Comparison of ENCODE assay signal across 8 cellular contexts in genomic region chr19:19531951-19532805, GRCh38. TPM values are rescaled to one million over a fixed set of nuclear protein-coding genes. Genes with fewer than 3 reads are reported as not detected.
A peak's percentile ranks its signal among the peaks of the same experiment; 100 is the strongest.
DNase-seq lines count a peak whose midpoint lies in the region; ATAC-seq, FAIRE-seq and TF ChIP-seq lines count a peak whose summit lies in the region.

No MANE protein-coding gene starts in this region.

- TF ChIP-seq CTCF in WTC11 (IDR thresholded peaks at IDR 0.05) (peak; percentile 92), breast epithelium (IDR thresholded peaks at IDR 0.05) (peak; percentile 79 to 95 (median 89)), keratinocyte (optimal IDR thresholded peaks at IDR 0.05 in 1 of 3, IDR thresholded peaks at IDR 0.05 in 1 of 3, conservative IDR thresholded peaks at IDR 0.05 in 1 of 3; ENCODE audit: extremely low read depth in 1 of 3, insufficient read depth in 2 of 3, low read length in 3 of 3) (peak; percentile 88 to 100 (median 92))

- no peaks in the 10 kb centered on the region for H3K79me2 ChIP-seq in keratinocyte (ENCODE audit: control insufficient read depth, insufficient read depth, low read length)

- H3K4me3 Mint-ChIP-seq in WTC11: no peak overlapping the region

- H3K4me2 ChIP-seq in keratinocyte (ENCODE audit: control insufficient read depth, extremely low read depth, insufficient read depth, low read depth, low read length): no peak overlapping the region

- H3K27me3 ChIP-seq in breast epithelium (no peaks in the 10 kb centered on the region), keratinocyte (ENCODE audit: control insufficient read depth, extremely low read depth, insufficient read depth, low read length) (peaks cover 1% of the 10 kb centered on the region)

- H3K4me1 ChIP-seq in breast epithelium: no peaks in the 10 kb centered on the region
- peaks cover 2% of the 10 kb centered on the region for H3K4me1 ChIP-seq in keratinocyte (ENCODE audit: control insufficient read depth, extremely low read depth, insufficient read depth, low read length)

- peaks cover 3% of the 10 kb centered on the region; the same call in 1 of the 2 replicates for H3K36me3 Mint-ChIP-seq in WTC11

- dilution Hi-C loops in keratinocyte (cut with MboI; ENCODE audit: extremely low pct_ligation_motif_present, low sequenced_read_pairs): no loop called here

- DNase-seq in NCI-H2081 (lab: John Stamatoyannopoulos, UW): peak; percentile 59 to 60
- DNase-seq in NCI-H2081 treated with DMSO at 0.1 percent for 48 hours (lab: John Stamatoyannopoulos, UW): no peak
- DNase-seq in NCI-H146 treated with DMSO at 0.1 percent for 48 hours (lab: John Stamatoyannopoulos, UW; ENCODE audit: unreplicated experiment): peak; percentile 34
- peak; percentile 92 for DNase-seq in WTC11 (ENCODE audit: low spot score)
- peak; percentile 62 to 84 for DNase-seq in breast epithelium (ENCODE audit: low spot score in 2 of 2)
- no peak for DNase-seq in keratinocyte (ENCODE audit: low read depth, low spot score)
- DNase-seq in stimulated activated CD4-positive, alpha-beta T cell treated with anti-CD3 and anti-CD28 coated beads, Interleukin-1b, Interleukin-23, amount 100 ng/mL, for 1 hour (ENCODE audit: low read depth in 2 of 2): peak; percentile 70 to 85

- H3K36me3 ChIP-seq in breast epithelium (peaks cover 4% of the 10 kb centered on the region), keratinocyte (ENCODE audit: control insufficient read depth in 2 of 2, extremely low read depth in 1 of 2, insufficient read depth in 2 of 2, low read length in 2 of 2) (peaks cover 0 to 12% of the 10 kb centered on the region in 2 experiments)

- peaks cover 21% of the 10 kb centered on the region for H3K4me1 Mint-ChIP-seq in WTC11

- H3K27ac Mint-ChIP-seq in WTC11: no peak overlapping the region

- H2AFZ ChIP-seq in keratinocyte (ENCODE audit: control insufficient read depth, low read length): no peak overlapping the region

- peak; percentile 57 for ATAC-seq in WTC11
- ATAC-seq in GM18517 (IDR thresholded peaks at IDR 0.05; ENCODE audit: unreplicated experiment): no peak

- H3K4me3 ChIP-seq in breast epithelium: no peak overlapping the region
- H3K4me3 ChIP-seq in keratinocyte (ENCODE audit: control insufficient read depth in 2 of 3, extremely low read depth in 1 of 3, insufficient read depth in 2 of 3, low read depth in 1 of 3, low read length in 3 of 3): no peak overlapping the region

- intact Hi-C loops in breast epithelium (cut with DNase I; ENCODE audit: low total_unique reads): loop anchor here (5.0 to 10.0 kb wide), 2 partner anchors 115 to 423 kb away; no protein-coding TSS in a partner anchor

- H3K9me3 ChIP-seq in breast epithelium (no peaks in the 10 kb centered on the region), keratinocyte (ENCODE audit: control insufficient read depth, low read depth, low read length) (no peaks in the 10 kb centered on the region)

- H4K20me1 ChIP-seq in keratinocyte (ENCODE audit: control insufficient read depth, extremely low read depth, insufficient read depth, low read length): no peaks in the 10 kb centered on the region

- no peak overlapping the region for H3K9ac ChIP-seq in keratinocyte (ENCODE audit: control insufficient read depth, extremely low read depth, insufficient read depth, low read length)

- H3K27ac ChIP-seq in breast epithelium: no peak overlapping the region
- H3K27ac ChIP-seq in keratinocyte (ENCODE audit: control insufficient read depth, insufficient read depth, low read length): no peak overlapping the region

- H3K27me3 Mint-ChIP-seq in WTC11 (ENCODE audit: low read depth): peaks cover 8% of the 10 kb centered on the region

- POLR2A ChIA-PET in WTC11 (lab: Charles Lee): interaction anchor here (0.6 to 1.5 kb wide), 6 partner anchors 9 to 594 kb away, joined by 3 to 10 read pairs (median 5); partner anchors contain the start of gene NDUFA13

- FAIRE-seq in keratinocyte (lab: Jason Lieb, UNC): no peak

- H3K9me3 Mint-ChIP-seq in WTC11: no peaks in the 10 kb centered on the region

- CTCF ChIA-PET in WTC11 (lab: Charles Lee): interaction anchor here (0.6 to 14.4 kb wide), 45 partner anchors 9 to 635 kb away, joined by 3 to 408 read pairs (median 5); partner anchors contain the start of genes ATP13A1, GATAD2A, GMIP and LPAR2

- no peaks in the 10 kb centered on the region for H3K9me1 ChIP-seq in keratinocyte (ENCODE audit: control insufficient read depth, extremely low read depth, insufficient read depth, low read length)

- no peak for TF ChIP-seq POLR2A in breast epithelium (IDR thresholded peaks at IDR 0.05)

TF ChIP-seq in WTC11, 78 proteins besides CTCF, POLR2A, EP300 and RAD21 (continues in another document):
- TF ChIP-seq ZNF317 (CRISPR knock-in tag; IDR thresholded peaks at IDR 0.05; ENCODE audit: borderline replicate concordance, low read depth) (peak; percentile 46; the same call in 1 of the 2 replicates), USF1 (CRISPR knock-in tag; IDR thresholded peaks at IDR 0.05) (peak; percentile 15; the same call in 1 of the 2 replicates), ATF6 (CRISPR knock-in tag; IDR thresholded peaks at IDR 0.05) (no peak), PRRX2 (CRISPR knock-in tag; IDR thresholded peaks at IDR 0.05) (0 out of 2 replicates have a peak, but pooled peaks have one; percentile 47), SP1 (CRISPR knock-in tag; conservative IDR thresholded peaks at IDR 0.05) (peak; percentile 55; the same call in 1 of the 2 replicates)

RNA-seq across cellular contexts. Expression of gene YJEFN3, which starts 3.5 kb away (rescaled TPM):
- 10.2 to 11.9 TPM (median 11.1 TPM) in 3 replicates for total RNA-seq in WTC11 (2021)
- total RNA-seq in breast epithelium: 1 to 10 TPM in 2 of 3 donors, under 1 TPM in 1; 0.88 to 2.0 (median 1.3) TPM
- polyA plus RNA-seq in keratinocyte: 0.56 to 1.4 TPM (median 1.2 TPM) in 3 replicates
- polyA plus RNA-seq in keratinocyte (2011; ENCODE audit: low read depth): 2.0 TPM
- polyA plus RNA-seq in keratinocyte (2011; cell fraction: cytosol; rRNA removed): 0.11 and 0.26 TPM in 2 replicates
- polyA plus RNA-seq in keratinocyte (2011; cell fraction: nucleus; rRNA removed): 7.7 and 8.1 TPM in 2 replicates
- 0.78 and 2.9 TPM in 2 replicates for polyA plus RNA-seq in keratinocyte (2012; ENCODE audit: low replicate concordance)
- polyA minus RNA-seq in keratinocyte: 0.43 to 0.86 TPM (median 0.69 TPM) in 3 replicates
- polyA minus RNA-seq in keratinocyte (2011; cell fraction: cytosol; rRNA and poly(A)+ RNA removed): not detected
- polyA minus RNA-seq in keratinocyte (2011; cell fraction: nucleus; rRNA and poly(A)+ RNA removed): 0.95 and 1.9 TPM in 2 replicates

RNA-seq across cellular contexts. Expression of gene CILP2, which starts 5.9 kb away (rescaled TPM):
- total RNA-seq in WTC11 (2021) (7.9 to 10.6 TPM (median 10.1 TPM) in 3 replicates), breast epithelium (under 1 TPM; 0.15 to 0.66 (median 0.16) TPM)
- polyA plus RNA-seq in keratinocyte: 0.07 to 0.21 TPM (median 0.14 TPM) in 3 replicates
- polyA plus RNA-seq in keratinocyte (2011; ENCODE audit: low read depth): not detected
- 0.01 and 0.12 TPM in 2 replicates for polyA plus RNA-seq in keratinocyte (2011; cell fraction: cytosol; rRNA removed)
- polyA plus RNA-seq in keratinocyte (2011; cell fraction: nucleus; rRNA removed): 0.33 and 0.67 TPM in 2 replicates
- polyA plus RNA-seq in keratinocyte (2012; ENCODE audit: low replicate concordance): 0.11 and 0.18 TPM in 2 replicates
- polyA minus RNA-seq in keratinocyte: 0.07 to 0.16 TPM in 2 of 3 replicates, not detected in the other
- polyA minus RNA-seq in keratinocyte (2011; cell fraction: cytosol; rRNA and poly(A)+ RNA removed): 0.58 TPM
- 1.1 and 1.4 TPM in 2 replicates for polyA minus RNA-seq in keratinocyte (2011; cell fraction: nucleus; rRNA and poly(A)+ RNA removed)

RNA-seq across cellular contexts. Expression of gene NDUFA13, which starts 16.2 kb away (rescaled TPM):
- total RNA-seq in WTC11 (2021) (519 to 568 TPM (median 552 TPM) in 3 replicates), breast epithelium (100 to 1,000 TPM in 1 of 3 donors, 10 to 100 TPM in 2; 97.3 to 134 (median 99.2) TPM)
- polyA plus RNA-seq in keratinocyte: 294 to 475 TPM (median 343 TPM) in 3 replicates
- polyA plus RNA-seq in keratinocyte (2011; ENCODE audit: low read depth): 523 TPM
- 167 and 490 TPM in 2 replicates for polyA plus RNA-seq in keratinocyte (2011; cell fraction: cytosol; rRNA removed)
- 169 and 188 TPM in 2 replicates for polyA plus RNA-seq in keratinocyte (2011; cell fraction: nucleus; rRNA removed)
- 285 and 463 TPM in 2 replicates for polyA plus RNA-seq in keratinocyte (2012; ENCODE audit: low replicate concordance)
- polyA minus RNA-seq in keratinocyte: 116 to 149 TPM (median 142 TPM) in 3 replicates
- 191 TPM for polyA minus RNA-seq in keratinocyte (2011; cell fraction: cytosol; rRNA and poly(A)+ RNA removed)
- polyA minus RNA-seq in keratinocyte (2011; cell fraction: nucleus; rRNA and poly(A)+ RNA removed): 36.9 and 41.3 TPM in 2 replicates

RNA-seq across cellular contexts. Expression of gene TSSK6, which starts 16.8 kb away (rescaled TPM):
- total RNA-seq in WTC11 (2021) (4.7 to 7.8 TPM (median 7.7 TPM) in 3 replicates), breast epithelium (1 to 10 TPM in 2 of 3 donors, under 1 TPM in 1; 0.96 to 2.9 (median 2.3) TPM)
- 0.47 to 1.0 TPM (median 0.77 TPM) in 3 replicates for polyA plus RNA-seq in keratinocyte
- polyA plus RNA-seq in keratinocyte (2011; ENCODE audit: low read depth): not detected
- 0.45 and 1.0 TPM in 2 replicates for polyA plus RNA-seq in keratinocyte (2011; cell fraction: cytosol; rRNA removed)
- 0.70 and 2.1 TPM in 2 replicates for polyA plus RNA-seq in keratinocyte (2011; cell fraction: nucleus; rRNA removed)
- 0.37 and 1.2 TPM in 2 replicates for polyA plus RNA-seq in keratinocyte (2012; ENCODE audit: low replicate concordance)
- polyA minus RNA-seq in keratinocyte: not detected in 3 replicates
- polyA minus RNA-seq in keratinocyte (2011; cell fraction: cytosol; rRNA and poly(A)+ RNA removed): not detected
- polyA minus RNA-seq in keratinocyte (2011; cell fraction: nucleus; rRNA and poly(A)+ RNA removed): 0.63 and 0.78 TPM in 2 replicates

Comparison
In these comparisons a context has a peak if more than half of its experiments do, and no peak if none do; other contexts are left out.
1. DNase-seq: peak in NCI-H2081 (2 of 2), NCI-H146 treated with DMSO at 0.1 percent for 48 hours (single experiment), WTC11 (single experiment), breast epithelium (2 of 2) and stimulated activated CD4-positive, alpha-beta T cell treated with anti-CD3 and anti-CD28 coated beads, Interleukin-1b, Interleukin-23, amount 100 ng/mL, for 1 hour (2 of 2); none in NCI-H2081 treated with DMSO at 0.1 percent for 48 hours (single experiment) and keratinocyte (single experiment).
2. Peak in every context shown above with its lines, with median percentiles within 50 percentile points of each other: CTCF ChIP-seq.